8 cellular contexts compared by ENCODE assay signal in the genomic region with DNA sequence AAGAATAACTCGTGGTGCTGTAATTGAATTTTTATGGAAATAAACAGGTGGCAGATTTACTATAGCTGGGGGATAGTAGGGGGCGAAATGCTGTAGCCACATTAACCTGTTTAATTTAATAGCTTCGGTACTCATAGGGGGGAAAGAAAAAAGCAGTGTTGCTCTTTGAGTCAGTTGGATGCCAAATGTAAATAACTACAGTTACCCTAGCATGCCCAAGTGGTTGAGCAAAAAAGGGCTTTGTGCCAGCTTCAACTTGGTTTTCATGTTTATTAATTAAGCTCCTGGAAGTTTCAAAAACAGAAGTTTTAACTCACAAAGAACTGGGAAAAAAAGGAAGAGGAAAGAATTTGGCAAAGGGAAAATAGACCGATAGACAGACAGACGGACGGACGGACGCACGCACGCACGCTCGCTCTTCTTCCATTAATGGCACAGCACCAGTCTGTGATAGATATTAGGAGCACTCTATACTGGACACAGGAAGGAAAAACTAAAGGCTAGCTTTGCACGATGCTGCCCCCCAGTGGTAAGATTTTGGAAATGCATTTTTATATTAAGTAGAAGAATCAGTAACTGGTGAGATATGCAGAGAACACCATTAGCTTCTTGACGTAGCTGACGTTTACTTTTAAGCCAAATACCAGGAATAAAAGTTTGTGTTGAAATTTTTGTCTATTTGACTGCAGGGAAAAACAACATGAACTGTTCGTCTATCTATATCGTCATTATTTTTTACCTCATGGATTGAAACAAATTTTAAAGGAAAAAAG.
DNase-seq lines count a peak whose midpoint lies in the region; ATAC-seq and TF ChIP-seq lines count a peak whose summit lies in the region.

No MANE protein-coding gene starts in this region.

- H3K9me3 Mint-ChIP-seq in activated naive CD4-positive, alpha-beta T cell treated with anti-CD3 and anti-CD28 coated beads for 36 hours: no peaks in the 10 kb centered on the region

- DNase-seq in activated naive CD4-positive, alpha-beta T cell treated with anti-CD3 and anti-CD28 coated beads for 36 hours: peak; percentile 55
- DNase-seq in activated naive CD4-positive, alpha-beta T cell treated with anti-CD3 and anti-CD28 coated beads, Interleukin-2, amount 50 U/mL, for 16 hours: no peak
- peak in 60 of 76 experiments; percentile 0 to 71 (median 27) for DNase-seq in HUDEP-2 (lab: John Stamatoyannopoulos, UW; ENCODE audit: unreplicated experiment in 76 of 76)
- DNase-seq in NOMO-1 (lab: John Stamatoyannopoulos, UW; ENCODE audit: unreplicated experiment in 2 of 2): peak; percentile 24 to 59
- DNase-seq in brain microvascular endothelial cell: peak; percentile 87
- DNase-seq in islet precursor cell: peak; percentile 72
- peak; percentile 23 to 27 for DNase-seq in stimulated activated CD4-positive, alpha-beta T cell treated with anti-CD3 and anti-CD28 coated beads, Interleukin-2, amount 100 ng/mL, for 48 hours

- peak; percentile 95 for ATAC-seq in GM21619 (IDR thresholded peaks at IDR 0.05; ENCODE audit: unreplicated experiment)

- no peaks in the 10 kb centered on the region for H3K27me3 ChIP-seq in brain microvascular endothelial cell (replicated peaks)

- no peak overlapping the region for H3K27ac Mint-ChIP-seq in activated naive CD4-positive, alpha-beta T cell treated with anti-CD3 and anti-CD28 coated beads for 36 hours

- peak overlapping the region; percentile 42 for H3K4me3 ChIP-seq in brain microvascular endothelial cell (ENCODE audit: low read depth, low read length)

- CTCF ChIA-PET in activated naive CD4-positive, alpha-beta T cell treated with anti-CD3 and anti-CD28 coated beads for 36 hours (lab: Charles Lee): interaction anchor here (0.7 to 2.4 kb wide), 18 partner anchors 9 to 967 kb away, joined by 3 to 10 read pairs (median 4); no protein-coding TSS in a partner anchor

- H3K27me3 Mint-ChIP-seq in activated naive CD4-positive, alpha-beta T cell treated with anti-CD3 and anti-CD28 coated beads for 36 hours (ENCODE audit: low read depth): no peaks in the 10 kb centered on the region

- intact Hi-C loops in activated naive CD4-positive, alpha-beta T cell treated with anti-CD3 and anti-CD28 coated beads for 36 hours (cut with micrococcal nuclease): loop anchor here (1.0 kb wide), 4 partner anchors 55 to 966 kb away; no protein-coding TSS in a partner anchor

- no peaks in the 10 kb centered on the region for H3K4me1 Mint-ChIP-seq in activated naive CD4-positive, alpha-beta T cell treated with anti-CD3 and anti-CD28 coated beads for 36 hours (ENCODE audit: low read depth)

- no peak overlapping the region for H3K4me3 Mint-ChIP-seq in activated naive CD4-positive, alpha-beta T cell treated with anti-CD3 and anti-CD28 coated beads for 36 hours

- in situ Hi-C loops in brain microvascular endothelial cell (cut with HindIII; ENCODE audit: low pct_ligation_motif_present, low sequenced_read_pairs): no loop called here

- no peak overlapping the region for H3K27ac ChIP-seq in brain microvascular endothelial cell

- peak; percentile 71 for TF ChIP-seq CTCF in brain microvascular endothelial cell (IDR thresholded peaks at IDR 0.05; ENCODE audit: low read depth, low read length, missing control alignments)

- no peaks in the 10 kb centered on the region for H3K36me3 Mint-ChIP-seq in activated naive CD4-positive, alpha-beta T cell treated with anti-CD3 and anti-CD28 coated beads for 36 hours (ENCODE audit: low read depth)

- no peaks in the 10 kb centered on the region for H3K36me3 ChIP-seq in brain microvascular endothelial cell (replicated peaks)
